1 cellular context compared by ENCODE assay signal in the genomic region with DNA sequence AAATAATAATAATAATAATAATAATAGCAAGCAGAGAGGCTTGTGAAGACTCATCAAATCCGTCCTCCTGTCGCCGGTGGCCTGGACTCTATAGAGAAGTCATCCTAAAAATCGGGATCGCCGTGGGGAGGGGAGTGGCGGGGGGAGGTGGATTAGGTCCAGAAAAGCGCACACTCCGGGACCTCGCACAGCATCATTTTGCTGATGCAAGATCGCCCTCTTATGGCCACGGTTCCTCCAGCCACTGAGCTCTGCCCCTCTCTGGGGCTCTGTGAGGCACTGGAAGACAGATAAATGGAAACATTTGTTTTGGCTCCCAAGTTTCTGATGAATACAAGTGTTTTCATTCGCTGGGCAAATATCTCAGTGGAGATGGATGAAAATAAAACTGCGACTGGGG.
TF ChIP-seq lines count a peak whose summit lies in the region.

No MANE protein-coding gene starts in this region.

TF ChIP-seq in GM23338, 12 proteins besides CTCF, POLR2A, EP300 and RAD21 (continued from another document):
- TF ChIP-seq, protein P1, sequence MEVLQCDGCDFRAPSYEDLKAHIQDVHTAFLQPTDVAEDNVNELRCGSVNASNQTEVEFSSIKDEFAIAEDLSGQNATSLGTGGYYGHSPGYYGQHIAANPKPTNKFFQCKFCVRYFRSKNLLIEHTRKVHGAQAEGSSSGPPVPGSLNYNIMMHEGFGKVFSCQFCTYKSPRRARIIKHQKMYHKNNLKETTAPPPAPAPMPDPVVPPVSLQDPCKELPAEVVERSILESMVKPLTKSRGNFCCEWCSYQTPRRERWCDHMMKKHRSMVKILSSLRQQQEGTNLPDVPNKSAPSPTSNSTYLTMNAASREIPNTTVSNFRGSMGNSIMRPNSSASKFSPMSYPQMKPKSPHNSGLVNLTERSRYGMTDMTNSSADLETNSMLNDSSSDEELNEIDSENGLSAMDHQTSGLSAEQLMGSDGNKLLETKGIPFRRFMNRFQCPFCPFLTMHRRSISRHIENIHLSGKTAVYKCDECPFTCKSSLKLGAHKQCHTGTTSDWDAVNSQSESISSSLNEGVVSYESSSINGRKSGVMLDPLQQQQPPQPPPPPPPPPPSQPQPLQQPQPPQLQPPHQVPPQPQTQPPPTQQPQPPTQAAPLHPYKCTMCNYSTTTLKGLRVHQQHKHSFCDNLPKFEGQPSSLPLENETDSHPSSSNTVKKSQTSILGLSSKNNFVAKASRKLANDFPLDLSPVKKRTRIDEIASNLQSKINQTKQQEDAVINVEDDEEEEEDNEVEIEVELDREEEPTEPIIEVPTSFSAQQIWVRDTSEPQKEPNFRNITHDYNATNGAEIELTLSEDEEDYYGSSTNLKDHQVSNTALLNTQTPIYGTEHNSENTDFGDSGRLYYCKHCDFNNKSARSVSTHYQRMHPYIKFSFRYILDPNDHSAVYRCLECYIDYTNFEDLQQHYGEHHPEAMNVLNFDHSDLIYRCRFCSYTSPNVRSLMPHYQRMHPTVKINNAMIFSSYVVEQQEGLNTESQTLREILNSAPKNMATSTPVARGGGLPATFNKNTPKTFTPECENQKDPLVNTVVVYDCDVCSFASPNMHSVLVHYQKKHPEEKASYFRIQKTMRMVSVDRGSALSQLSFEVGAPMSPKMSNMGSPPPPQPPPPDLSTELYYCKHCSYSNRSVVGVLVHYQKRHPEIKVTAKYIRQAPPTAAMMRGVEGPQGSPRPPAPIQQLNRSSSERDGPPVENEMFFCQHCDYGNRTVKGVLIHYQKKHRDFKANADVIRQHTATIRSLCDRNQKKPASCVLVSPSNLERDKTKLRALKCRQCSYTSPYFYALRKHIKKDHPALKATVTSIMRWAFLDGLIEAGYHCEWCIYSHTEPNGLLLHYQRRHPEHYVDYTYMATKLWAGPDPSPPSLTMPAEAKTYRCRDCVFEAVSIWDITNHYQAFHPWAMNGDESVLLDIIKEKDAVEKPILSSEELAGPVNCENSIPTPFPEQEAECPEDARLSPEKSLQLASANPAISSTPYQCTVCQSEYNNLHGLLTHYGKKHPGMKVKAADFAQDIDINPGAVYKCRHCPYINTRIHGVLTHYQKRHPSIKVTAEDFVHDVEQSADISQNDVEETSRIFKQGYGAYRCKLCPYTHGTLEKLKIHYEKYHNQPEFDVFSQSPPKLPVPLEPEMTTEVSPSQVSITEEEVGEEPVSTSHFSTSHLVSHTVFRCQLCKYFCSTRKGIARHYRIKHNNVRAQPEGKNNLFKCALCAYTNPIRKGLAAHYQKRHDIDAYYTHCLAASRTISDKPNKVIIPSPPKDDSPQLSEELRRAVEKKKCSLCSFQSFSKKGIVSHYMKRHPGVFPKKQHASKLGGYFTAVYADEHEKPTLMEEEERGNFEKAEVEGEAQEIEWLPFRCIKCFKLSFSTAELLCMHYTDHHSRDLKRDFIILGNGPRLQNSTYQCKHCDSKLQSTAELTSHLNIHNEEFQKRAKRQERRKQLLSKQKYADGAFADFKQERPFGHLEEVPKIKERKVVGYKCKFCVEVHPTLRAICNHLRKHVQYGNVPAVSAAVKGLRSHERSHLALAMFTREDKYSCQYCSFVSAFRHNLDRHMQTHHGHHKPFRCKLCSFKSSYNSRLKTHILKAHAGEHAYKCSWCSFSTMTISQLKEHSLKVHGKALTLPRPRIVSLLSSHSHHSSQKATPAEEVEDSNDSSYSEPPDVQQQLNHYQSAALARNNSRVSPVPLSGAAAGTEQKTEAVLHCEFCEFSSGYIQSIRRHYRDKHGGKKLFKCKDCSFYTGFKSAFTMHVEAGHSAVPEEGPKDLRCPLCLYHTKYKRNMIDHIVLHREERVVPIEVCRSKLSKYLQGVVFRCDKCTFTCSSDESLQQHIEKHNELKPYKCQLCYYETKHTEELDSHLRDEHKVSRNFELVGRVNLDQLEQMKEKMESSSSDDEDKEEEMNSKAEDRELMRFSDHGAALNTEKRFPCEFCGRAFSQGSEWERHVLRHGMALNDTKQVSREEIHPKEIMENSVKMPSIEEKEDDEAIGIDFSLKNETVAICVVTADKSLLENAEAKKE (CRISPR knock-in tag; IDR thresholded peaks at IDR 0.05) = no peak
